ENCODE assay signal across 8 cellular contexts in the genomic region with DNA sequence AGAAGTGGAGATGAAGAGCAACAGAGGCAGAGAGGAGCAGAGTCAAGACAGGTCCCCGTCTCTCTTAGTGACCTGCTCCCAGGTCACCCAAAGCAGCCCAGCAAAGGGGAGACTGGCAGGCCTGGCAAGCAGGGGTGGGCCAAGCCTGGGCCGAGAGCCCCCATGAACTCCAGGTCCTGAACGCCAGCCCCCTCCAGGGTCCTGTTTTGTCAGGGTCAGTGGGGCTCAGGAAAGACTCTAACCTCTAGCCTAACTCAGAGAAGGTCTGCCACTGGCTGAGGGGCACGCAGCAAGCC. TPM values are rescaled to one million over a fixed set of nuclear protein-coding genes. Genes with fewer than 3 reads are reported as not detected.
DNase-seq lines count a peak whose midpoint lies in the region; TF ChIP-seq lines count a peak whose summit lies in the region.

No MANE protein-coding gene starts in this region.

- H3K27ac ChIP-seq in OCI-LY7 (ENCODE audit: low read depth, low read length, poor library complexity, severe bottlenecking) = peak overlapping the region; percentile 68
- H3K27ac ChIP-seq in endodermal cell (ENCODE audit: low read depth, low read length) = no peak overlapping the region

- WGBS in endodermal cell (ENCODE audit: insufficient coverage in 1 of 2, insufficient read length in 1 of 2), 2 experiments = 66 to 67% methylated on average over 1 to 4 of the region's 4 CpGs

- H3K36me3 ChIP-seq in OCI-LY7 (ENCODE audit: insufficient read depth, low read length) (peaks cover 65% of the 10 kb centered on the region), endodermal cell (ENCODE audit: control insufficient read depth, insufficient read depth, low read length) (peaks cover 33% of the 10 kb centered on the region)

- TF ChIP-seq CTCF in CD14-positive monocyte (IDR thresholded peaks at IDR 0.05) = no peak
- no peak for TF ChIP-seq CTCF in OCI-LY7 (conservative IDR thresholded peaks at IDR 0.05; ENCODE audit: low read length)
- no peak for TF ChIP-seq CTCF in endodermal cell (conservative IDR thresholded peaks at IDR 0.05)
- no peak for TF ChIP-seq CTCF in osteocyte (IDR thresholded peaks at IDR 0.05)

- CTCF ChIA-PET in OCI-LY7 (lab: Charles Lee; ENCODE audit: unreplicated experiment) = no interaction called here

- peaks cover 5 to 22% of the 10 kb centered on the region in 2 donors for H3K36me3 Mint-ChIP-seq in CD14-positive monocyte
- H3K36me3 Mint-ChIP-seq in endodermal cell (ENCODE audit: low read depth) = peaks cover 59% of the 10 kb centered on the region
- H3K36me3 Mint-ChIP-seq in osteocyte (ENCODE audit: unreplicated experiment) = no peaks in the 10 kb centered on the region

- no peaks in the 10 kb centered on the region for H3K27me3 ChIP-seq in endodermal cell (ENCODE audit: control insufficient read depth, insufficient read depth, low read length, poor library complexity, severe bottlenecking)

- intact Hi-C loops in CD14-positive monocyte (cut with micrococcal nuclease) (loop anchor here in 1 of 2 donors (5.0 kb wide), 1 partner anchor 231 kb away; a partner anchor contains a TSS), OCI-LY7 (cut with micrococcal nuclease; ENCODE audit: unreplicated experiment) (no loop called here)

- H3K4me1 Mint-ChIP-seq in CD14-positive monocyte (peaks cover 23% of the 10 kb centered on the region), endodermal cell (peaks cover 30% of the 10 kb centered on the region), osteocyte (ENCODE audit: unreplicated experiment) (peaks cover 34% of the 10 kb centered on the region)

- peaks cover 61% of the 10 kb centered on the region for H3K4me1 ChIP-seq in OCI-LY7 (ENCODE audit: insufficient read depth, low read length, poor library complexity, severe bottlenecking)
- peaks cover 13% of the 10 kb centered on the region for H3K4me1 ChIP-seq in endodermal cell (ENCODE audit: control insufficient read depth, insufficient read depth, low read length)

- H2AFZ ChIP-seq in OCI-LY7 (ENCODE audit: low read length) = no peak overlapping the region

- no TSS peak for BruUV-seq in OCI-LY7 (replicated peaks; lab: Mats Ljungman, UMichigan)

- peak overlapping the region; percentile 70 for H3K9ac ChIP-seq in endodermal cell (ENCODE audit: extremely low read depth, low read length, poor library complexity, severe bottlenecking)

- H3K4me3 ChIP-seq in OCI-LY7 (ENCODE audit: low read depth, low read length, poor library complexity, severe bottlenecking) (peak overlapping the region; percentile 84), endodermal cell (ENCODE audit: low read length) (peak overlapping the region; percentile 87)

- peaks cover 17% of the 10 kb centered on the region; the same call in 1 of the 2 replicates for H3K79me2 ChIP-seq in OCI-LY7 (ENCODE audit: insufficient read depth, low read depth, low read length)

- no peaks in the 10 kb centered on the region for H3K9me2 ChIP-seq in OCI-LY7 (ENCODE audit: insufficient read depth, low read length)

- 0 out of 2 replicates have a peak, but pooled peaks cover 5% of the 10 kb centered on the region for H4K20me1 ChIP-seq in OCI-LY7 (ENCODE audit: insufficient read depth, low read length)

- H3K4me2 ChIP-seq in OCI-LY7 (ENCODE audit: low read length) = peak overlapping the region; percentile 94

- peak overlapping the region; percentile 91 to 97 for H3K4me3 Mint-ChIP-seq in CD14-positive monocyte
- peak overlapping the region; percentile 93 for H3K4me3 Mint-ChIP-seq in endodermal cell
- peak overlapping the region; percentile 86 for H3K4me3 Mint-ChIP-seq in osteocyte (ENCODE audit: unreplicated experiment)

- H3K9me3 ChIP-seq in OCI-LY7 (ENCODE audit: low read length) (no peaks in the 10 kb centered on the region), endodermal cell (ENCODE audit: control insufficient read depth, low read length) (no peaks in the 10 kb centered on the region)

- POLR2A ChIA-PET in OCI-LY7 (lab: Charles Lee) = interaction anchor here (0.5 to 1.0 kb wide), 2 partner anchors 12 to 287 kb away, joined by 3 to 6 read pairs; no protein-coding TSS in a partner anchor

- H3K27me3 Mint-ChIP-seq in CD14-positive monocyte (ENCODE audit: low read depth in 3 of 3) (peaks cover 2 to 8% (median 3%) of the 10 kb centered on the region in 3 donors), endodermal cell (ENCODE audit: insufficient read depth) (peaks cover 2% of the 10 kb centered on the region), osteocyte (ENCODE audit: unreplicated experiment) (no peaks in the 10 kb centered on the region)

- no peak overlapping the region for H3K27ac Mint-ChIP-seq in CD14-positive monocyte
- H3K27ac Mint-ChIP-seq in endodermal cell = peak overlapping the region; percentile 41
- peak overlapping the region; percentile 71 for H3K27ac Mint-ChIP-seq in osteocyte (ENCODE audit: unreplicated experiment)

- DNase-seq in CD14-positive monocyte (ENCODE audit: low spot score) (no peak), OCI-LY7 (ENCODE audit: low spot score) (no peak), endodermal cell (peak; percentile 61), osteocyte (ENCODE audit: extremely low spot score, unreplicated experiment) (no peak), hippocampal formation (lab: John Stamatoyannopoulos, UW) (no peak), cortex of kidney (lab: John Stamatoyannopoulos, UW) (no peak), DMS153 treated with DMSO at 0.1 percent for 48 hours (lab: John Stamatoyannopoulos, UW; ENCODE audit: unreplicated experiment) (no peak), NCI-H1694 treated with DMSO at 0.1 percent for 48 hours (lab: John Stamatoyannopoulos, UW) (no peak)

- H3K9me3 Mint-ChIP-seq in CD14-positive monocyte (no peaks in the 10 kb centered on the region), endodermal cell (no peaks in the 10 kb centered on the region), osteocyte (ENCODE audit: unreplicated experiment) (no peaks in the 10 kb centered on the region)

RNA-seq across cellular contexts. Expression of a gene that starts 1.2 kb away (rescaled TPM):
- 1 to 10 TPM; 1.3 to 1.8 TPM for polyA plus RNA-seq in CD14-positive monocyte
- total RNA-seq in OCI-LY7 (2014; rRNA removed; shearing (Covaris generic)) = 48.2 and 62.4 TPM in 2 replicates
- total RNA-seq in OCI-LY7 (2022) (71.3 and 79.4 TPM in 2 replicates), endodermal cell (10 to 100 TPM; 77.2 to 92.3 TPM), osteocyte (29.1 and 30.0 TPM in 2 replicates)
- 29.9 TPM for polyA plus RNA-seq in endodermal cell (2013, experiment 1 of 2)
- 27.4 TPM for polyA plus RNA-seq in endodermal cell (2013, experiment 2 of 2)

RNA-seq across cellular contexts. Expression of a gene that starts 6.3 kb away (rescaled TPM):
- polyA plus RNA-seq in CD14-positive monocyte = 1 to 10 TPM; 1.1 to 1.2 TPM
- total RNA-seq in OCI-LY7 (2014; rRNA removed; shearing (Covaris generic)) = 7.4 and 11.7 TPM in 2 replicates
- 5.1 and 5.6 TPM in 2 replicates for total RNA-seq in OCI-LY7 (2022)
- under 1 TPM in 1 of 2 donors, not detected in 1; 0.42 TPM for total RNA-seq in endodermal cell
- 0.28 TPM for polyA plus RNA-seq in endodermal cell (2013, experiment 1 of 2)
- polyA plus RNA-seq in endodermal cell (2013, experiment 2 of 2) = 0.17 TPM
- 0.52 and 0.54 TPM in 2 replicates for total RNA-seq in osteocyte

RNA-seq across cellular contexts. Expression of a gene that starts 10.9 kb away (rescaled TPM):
- polyA plus RNA-seq in CD14-positive monocyte = not detected
- 0.18 and 0.44 TPM in 2 replicates for total RNA-seq in OCI-LY7 (2014; rRNA removed; shearing (Covaris generic))
- total RNA-seq in OCI-LY7 (2022) (0.31 and 0.42 TPM in 2 replicates), endodermal cell (under 1 TPM in 1 of 2 donors, not detected in 1; 0.44 TPM), osteocyte (0.13 and 0.37 TPM in 2 replicates)
- polyA plus RNA-seq in endodermal cell (2013, experiment 1 of 2) = 0.18 TPM
- 0.17 TPM for polyA plus RNA-seq in endodermal cell (2013, experiment 2 of 2)

RNA-seq across cellular contexts. Expression of a gene that starts 13.1 kb away (rescaled TPM):
- polyA plus RNA-seq in CD14-positive monocyte = under 1 TPM in 1 of 2 donors, not detected in 1; 0.17 TPM
- total RNA-seq in OCI-LY7 (2014; rRNA removed; shearing (Covaris generic)) = 128 and 135 TPM in 2 replicates
- total RNA-seq in OCI-LY7 (2022) = 148 and 168 TPM in 2 replicates
- 10 to 100 TPM; 26.9 to 33.7 TPM for total RNA-seq in endodermal cell
- polyA plus RNA-seq in endodermal cell (2013, experiment 1 of 2) = 35.1 TPM
- polyA plus RNA-seq in endodermal cell (2013, experiment 2 of 2) = 28.9 TPM
- 5.6 and 6.3 TPM in 2 replicates for total RNA-seq in osteocyte

RNA-seq across cellular contexts. Expression of a gene that starts 47.0 kb away (rescaled TPM):
- polyA plus RNA-seq in CD14-positive monocyte = 10 to 100 TPM in 1 of 2 donors, 1 to 10 TPM in 1; 9.0 to 11.4 TPM
- 3.1 and 4.2 TPM in 2 replicates for total RNA-seq in OCI-LY7 (2014; rRNA removed; shearing (Covaris generic))
- total RNA-seq in OCI-LY7 (2022) (7.8 and 8.2 TPM in 2 replicates), endodermal cell (1 to 10 TPM; 1.5 to 3.8 TPM), osteocyte (2.1 and 3.4 TPM in 2 replicates)
- polyA plus RNA-seq in endodermal cell (2013, experiment 1 of 2) = 1.6 TPM
- polyA plus RNA-seq in endodermal cell (2013, experiment 2 of 2) = 1.8 TPM

Comparison
In these comparisons a context has a peak if more than half of its experiments do, and no peak if none do; other contexts are left out.
1. H3K27ac Mint-ChIP-seq: peak in endodermal cell (single experiment) and osteocyte (single experiment); none in CD14-positive monocyte (0 of 7).
2. Peak in every context shown above with its lines, with median percentiles within 50 percentile points of each other: H3K4me3 Mint-ChIP-seq.